Comparison of ENCODE assay signal across 8 cellular contexts in genomic region chr3:24521306-24522154, GRCh38. TPM values are rescaled to one million over a fixed set of nuclear protein-coding genes. Genes with fewer than 3 reads are reported as not detected.
A peak's percentile ranks its signal among the peaks of the same experiment; 100 is the strongest.
DNase-seq lines count a peak whose midpoint lies in the region; ATAC-seq and TF ChIP-seq lines count a peak whose summit lies in the region.

No MANE protein-coding gene starts in this region.

- ATAC-seq in gastrocnemius medialis (peak; percentile 82 to 87), GM19395 (IDR thresholded peaks at IDR 0.05; ENCODE audit: unreplicated experiment) (no peak)

- peak overlapping the region; percentile 49 for H3K9ac ChIP-seq in HUES6 (ENCODE audit: low read length)

- in situ Hi-C loops in gastrocnemius medialis (cut with MboI; ENCODE audit: low sequenced_read_pairs in 4 of 4): no loop called here

- peaks cover 19 to 26% of the 10 kb centered on the region in 2 donors for H3K27me3 Mint-ChIP-seq in CD8-positive, alpha-beta memory T cell
- H3K27me3 Mint-ChIP-seq in MCF 10A (ENCODE audit: insufficient read depth, unreplicated experiment): no peaks in the 10 kb centered on the region

- H3K36me3 Mint-ChIP-seq in CD8-positive, alpha-beta memory T cell: peaks cover 0 to 6% (median 0%) of the 10 kb centered on the region in 3 donors
- no peaks in the 10 kb centered on the region for H3K36me3 Mint-ChIP-seq in MCF 10A (ENCODE audit: insufficient read depth, unreplicated experiment)

- no TSS peak for BruUV-seq in MCF 10A (replicated peaks; lab: Mats Ljungman, UMichigan)

- POLR2A ChIA-PET in CD8-positive, alpha-beta memory T cell (lab: Charles Lee): no interaction called here
- POLR2A ChIA-PET in MCF 10A (lab: Yijun Ruan, JAX): interaction anchor here (0.6 to 1.5 kb wide), 4 partner anchors 18 to 162 kb away, joined by 3 to 5 read pairs (median 4); no protein-coding TSS in a partner anchor

- no peaks in the 10 kb centered on the region for H3K4me1 Mint-ChIP-seq in CD8-positive, alpha-beta memory T cell
- peaks cover 5% of the 10 kb centered on the region for H3K4me1 Mint-ChIP-seq in MCF 10A (ENCODE audit: insufficient read depth, unreplicated experiment)

- no peaks in the 10 kb centered on the region for H3K9me3 ChIP-seq in CD8-positive, alpha-beta memory T cell (ENCODE audit: low read length)
- H3K9me3 ChIP-seq in HUES6 (ENCODE audit: control insufficient read depth, insufficient read depth, low read depth, low read length): no peaks in the 10 kb centered on the region
- H3K9me3 ChIP-seq in gastrocnemius medialis: no peaks in the 10 kb centered on the region

- DNase-seq in CD8-positive, alpha-beta memory T cell: no peak
- DNase-seq in MCF 10A (ENCODE audit: unreplicated experiment) (peak; percentile 52), iPS-NIHi7 (ENCODE audit: extremely low spot score) (peak; percentile 50), gastrocnemius medialis (peak in 1 of 2 donors; percentile 47), NOMO-1 (lab: John Stamatoyannopoulos, UW; ENCODE audit: unreplicated experiment in 2 of 2) (no peak), NOMO-1 treated with dmso at 0.1 percent for 144 hours (lab: John Stamatoyannopoulos, UW; ENCODE audit: unreplicated experiment) (no peak)

- TF ChIP-seq CTCF in MCF 10A (IDR thresholded peaks at IDR 0.05; ENCODE audit: unreplicated experiment): no peak
- TF ChIP-seq CTCF in gastrocnemius medialis (IDR thresholded peaks at IDR 0.05 in 4 of 5, conservative IDR thresholded peaks at IDR 0.05 in 1 of 5): peak in 3 of 5 experiments; percentile 25 to 36 (median 31)

- CTCF ChIA-PET in CD8-positive, alpha-beta memory T cell (lab: Charles Lee): no interaction called here
- CTCF ChIA-PET in MCF 10A (lab: Yijun Ruan, JAX): interaction anchor here (0.6 to 1.2 kb wide), 7 partner anchors 9 to 365 kb away, joined by 3 to 4 read pairs (median 4); no protein-coding TSS in a partner anchor

- H3K27me3 ChIP-seq in CD8-positive, alpha-beta memory T cell (ENCODE audit: insufficient read depth, low read length, poor library complexity, severe bottlenecking): no peaks in the 10 kb centered on the region
- H3K27me3 ChIP-seq in HUES6 (ENCODE audit: control insufficient read depth, insufficient read depth, low read length) (peaks cover 65% of the 10 kb centered on the region), gastrocnemius medialis (no peaks in the 10 kb centered on the region)

- no peak for TF ChIP-seq POLR2A in gastrocnemius medialis (IDR thresholded peaks at IDR 0.05)

- H3K27ac ChIP-seq in CD8-positive, alpha-beta memory T cell (ENCODE audit: low read depth, low read length): peak overlapping the region; percentile 68
- no peak overlapping the region for H3K27ac ChIP-seq in HUES6 (ENCODE audit: low read depth, low read length)
- peak overlapping the region; percentile 80 to 92 (median 86) for H3K27ac ChIP-seq in gastrocnemius medialis

- peak overlapping the region in 1 of 7 donors; percentile 14 for H3K4me3 Mint-ChIP-seq in CD8-positive, alpha-beta memory T cell
- H3K4me3 Mint-ChIP-seq in MCF 10A (ENCODE audit: unreplicated experiment): peak overlapping the region; percentile 61

- no peaks in the 10 kb centered on the region for H3K4me1 ChIP-seq in CD8-positive, alpha-beta memory T cell (ENCODE audit: insufficient read depth, low read length)
- peaks cover 29% of the 10 kb centered on the region for H3K4me1 ChIP-seq in HUES6 (ENCODE audit: control insufficient read depth, insufficient read depth, low read length)
- H3K4me1 ChIP-seq in gastrocnemius medialis: peaks cover 17 to 18% of the 10 kb centered on the region in 2 donors

- intact Hi-C loops in MCF 10A (cut with micrococcal nuclease): no loop called here
- intact Hi-C loops in gastrocnemius medialis (cut with DNase I; ENCODE audit: low total_unique reads): loop anchor here (2.0 to 5.0 kb wide), 2 partner anchors 61 to 166 kb away; no protein-coding TSS in a partner anchor

- no peaks in the 10 kb centered on the region for H3K36me3 ChIP-seq in CD8-positive, alpha-beta memory T cell (ENCODE audit: insufficient read depth, low read length)
- H3K36me3 ChIP-seq in HUES6 (ENCODE audit: control insufficient read depth, insufficient read depth, low read length): no peaks in the 10 kb centered on the region
- H3K36me3 ChIP-seq in gastrocnemius medialis: no peaks in the 10 kb centered on the region

- H3K4me3 ChIP-seq in CD8-positive, alpha-beta memory T cell (ENCODE audit: low read length): no peak overlapping the region
- peak overlapping the region; percentile 65 for H3K4me3 ChIP-seq in HUES6 (ENCODE audit: low read depth, low read length)
- peak overlapping the region; percentile 71 to 94 (median 80) for H3K4me3 ChIP-seq in gastrocnemius medialis

- peaks cover 0 to 12% (median 4%) of the 10 kb centered on the region in 5 donors for H3K9me3 Mint-ChIP-seq in CD8-positive, alpha-beta memory T cell
- no peaks in the 10 kb centered on the region for H3K9me3 Mint-ChIP-seq in MCF 10A (ENCODE audit: unreplicated experiment)

- H3K27ac Mint-ChIP-seq in CD8-positive, alpha-beta memory T cell: peak overlapping the region in 1 of 8 donors; percentile 6
- H3K27ac Mint-ChIP-seq in MCF 10A (ENCODE audit: low read depth, unreplicated experiment): peak overlapping the region; percentile 7

RNA-seq across cellular contexts. Expression of gene THRB, which starts 26.9 kb away (rescaled TPM):
- not detected for total RNA-seq in CD8-positive, alpha-beta memory T cell
- polyA plus RNA-seq in CD8-positive, alpha-beta memory T cell: not detected
- total RNA-seq in MCF 10A (2022): 3.8 and 4.2 TPM in 2 replicates
- 10 to 100 TPM; 20.1 to 60.0 (median 25.3) TPM for total RNA-seq in gastrocnemius medialis

Comparison
In these comparisons a context has a peak if more than half of its experiments do, and no peak if none do; other contexts are left out.
1. DNase-seq: peak in MCF 10A (single experiment) and iPS-NIHi7 (single experiment); none in CD8-positive, alpha-beta memory T cell (0 of 5), NOMO-1 (0 of 2) and NOMO-1 treated with dmso at 0.1 percent for 144 hours (single experiment).